Comparison of ENCODE assay signal across 15 cellular contexts in the genomic region with DNA sequence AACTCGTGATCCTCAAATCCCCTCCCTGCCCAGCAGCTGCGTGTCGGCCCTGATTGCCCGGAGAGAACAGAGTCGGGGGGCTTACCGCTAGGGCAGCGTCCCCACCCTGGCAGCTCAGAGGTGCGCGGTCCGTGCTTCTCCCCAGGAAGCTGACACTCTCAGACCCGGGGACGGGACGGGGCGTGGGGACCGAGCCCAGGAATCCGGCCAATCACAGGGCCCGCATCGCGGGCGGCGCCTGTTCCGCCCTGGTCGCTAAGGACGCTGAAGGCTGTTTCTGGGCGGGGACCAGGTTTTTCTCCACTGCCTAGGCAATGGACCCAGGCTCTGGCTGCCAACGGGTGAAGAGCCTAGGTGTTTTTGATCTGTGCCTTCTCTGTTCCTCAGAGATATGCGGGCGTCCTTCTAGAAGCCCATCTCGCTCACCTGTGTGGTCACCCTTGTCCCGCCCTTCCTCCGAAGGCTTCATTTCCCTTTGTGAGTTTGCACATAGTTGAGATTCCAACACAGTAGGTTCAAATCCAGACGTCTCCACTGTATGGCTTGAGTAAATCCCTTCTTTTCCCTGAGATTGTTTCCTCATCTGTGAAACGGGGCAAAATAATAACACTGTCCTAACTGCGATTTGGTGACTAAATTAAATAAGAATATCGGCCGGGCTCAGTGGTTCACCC. TPM values are rescaled to one million over a fixed set of nuclear protein-coding genes. Genes with fewer than 3 reads are reported as not detected.
DNase-seq lines count a peak whose midpoint lies in the region; ATAC-seq and TF ChIP-seq lines count a peak whose summit lies in the region.
"Had no signal": no experiment of that assay in that cellular context is flagged by ENCODE, and none has a peak within 500 bp of the region (broad histone marks: within the 10 kb centered on the region; RNA-seq: fewer than 3 reads in every experiment).

A gene with protein sequence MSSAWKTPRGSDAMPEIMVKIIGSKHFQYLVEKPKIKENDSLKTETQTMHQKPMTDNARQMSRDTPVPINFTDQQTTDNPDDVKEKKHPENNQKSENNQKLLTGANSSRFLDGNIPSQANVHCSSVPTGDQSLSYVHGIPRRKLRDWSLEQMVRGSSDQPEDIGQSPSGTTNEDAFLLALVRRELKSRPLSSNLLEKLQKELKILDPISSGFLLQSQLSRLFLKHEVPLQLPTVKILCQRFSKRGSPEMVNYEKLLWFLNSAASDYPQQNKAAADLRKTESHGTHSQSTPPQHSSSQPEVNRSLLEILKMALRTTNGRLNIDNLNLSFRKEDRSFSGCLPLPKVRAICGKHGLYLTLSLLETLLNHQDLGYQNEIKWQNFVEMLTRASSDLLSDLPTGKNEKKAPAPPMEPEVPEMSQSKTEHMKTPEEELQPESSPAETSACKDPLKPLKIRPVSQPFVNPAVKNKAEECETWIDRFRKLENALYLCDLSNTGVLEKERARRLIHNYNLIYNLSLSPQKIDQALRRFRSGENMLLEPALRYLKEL (minus strand): TSS at position 166 of the 674 bp plus-strand sequence. CDS start 1,127 bp downstream, outside the sequence.

- TF ChIP-seq CTCF in lung (IDR thresholded peaks at IDR 0.05; ENCODE audit: control extremely low read depth, extremely low read depth) = no peak

- peaks cover 0 to 4% of the 10 kb centered on the region in 2 donors for H3K9me3 ChIP-seq in lung (ENCODE audit: control insufficient read depth in 2 of 2, insufficient read depth in 1 of 2, low read length in 1 of 2)
- H3K9me3 ChIP-seq: BE2C, gastrocnemius medialis had no signal

- H3K27me3 ChIP-seq in lung (ENCODE audit: control insufficient read depth, insufficient read depth) = no peaks in the 10 kb centered on the region
- H3K27me3 ChIP-seq: BE2C had no signal

- WGBS in lung, 2 donors = 20 to 22% methylated on average over 36 of the region's 36 CpGs

- no peaks in the 10 kb centered on the region for H3K4me1 ChIP-seq in lung (ENCODE audit: control insufficient read depth in 2 of 2, insufficient read depth in 2 of 2, low read length in 2 of 2)
- H3K4me1 ChIP-seq: BE2C, gastrocnemius medialis had no signal

- no peaks in the 10 kb centered on the region for H3K36me3 ChIP-seq in lung (ENCODE audit: control insufficient read depth in 2 of 2, insufficient read depth in 2 of 2, low read length in 2 of 2)
- H3K36me3 ChIP-seq: BE2C, gastrocnemius medialis had no signal

- DNase-seq in DMS53 treated with DMSO at 0.1 percent for 48 hours (lab: John Stamatoyannopoulos, UW; ENCODE audit: unreplicated experiment) (peak; percentile 13), NCI-H510A treated with DMSO at 0.1 percent for 48 hours (lab: John Stamatoyannopoulos, UW) (peak; percentile 7), erythroblast (lab: John Stamatoyannopoulos, UW) (peak; percentile 22 to 51), lung (ENCODE audit: low spot score) (peak; percentile 31), OCI-M1 (lab: John Stamatoyannopoulos, UW) (no peak), NCI-H1092 treated with DMSO at 0.1 percent for 48 hours (lab: John Stamatoyannopoulos, UW) (no peak), NCI-H2029 treated with DMSO at 0.1 percent for 48 hours (lab: John Stamatoyannopoulos, UW) (no peak)
- DNase-seq: BE2C; cortex of kidney; gastrocnemius medialis; NCI-H446 treated with DMSO at 0.1 percent for 48 hours; stimulated activated naive CD8-positive, alpha-beta T cell treated with anti-CD3 and anti-CD28 coated beads, Interleukin-15, amount 100 ng/mL, for 72 hours had no signal

- no peak within 1 kb of the TSS for H3K27ac ChIP-seq in lung (ENCODE audit: low read depth in 1 of 2, low read length in 1 of 2)
- H3K27ac ChIP-seq: gastrocnemius medialis had no signal

- TF ChIP-seq POLR2A in erythroblast (IDR thresholded peaks at IDR 0.05; ENCODE audit: low read length) = no peak

- no peak within 1 kb of the TSS for H3K4me3 ChIP-seq in lung
- H3K4me3 ChIP-seq: gastrocnemius medialis had no signal

- peak; percentile 27 for ATAC-seq in lung (ENCODE audit: insufficient read depth, low FRiP score)
- no peak for ATAC-seq in HG02571 (IDR thresholded peaks at IDR 0.05; ENCODE audit: unreplicated experiment)
- ATAC-seq: gastrocnemius medialis; stimulated activated naive CD8-positive, alpha-beta T cell treated with anti-CD3 and anti-CD28 coated beads, Interleukin-15, amount 100 ng/mL, for 72 hours had no signal

RNA-seq across cellular contexts. Expression of the gene that starts here (rescaled TPM):
- total RNA-seq in lung = 10 to 100 TPM; 10.4 to 13.8 TPM
- polyA plus RNA-seq in lung = 1 to 10 TPM; 4.3 to 5.0 TPM
- total RNA-seq: gastrocnemius medialis, H4, mononuclear cell had no signal

Comparison
In these comparisons a context has a peak if more than half of its experiments do, and no peak if none do; other contexts are left out.
1. DNase-seq: peak in DMS53 treated with DMSO at 0.1 percent for 48 hours (single experiment), NCI-H510A treated with DMSO at 0.1 percent for 48 hours (single experiment), erythroblast (2 of 2) and lung (single experiment); none in OCI-M1 (single experiment), NCI-H1092 treated with DMSO at 0.1 percent for 48 hours (single experiment) and NCI-H2029 treated with DMSO at 0.1 percent for 48 hours (single experiment).